ENCODE assay signal across 26 cellular contexts in the genomic region with DNA sequence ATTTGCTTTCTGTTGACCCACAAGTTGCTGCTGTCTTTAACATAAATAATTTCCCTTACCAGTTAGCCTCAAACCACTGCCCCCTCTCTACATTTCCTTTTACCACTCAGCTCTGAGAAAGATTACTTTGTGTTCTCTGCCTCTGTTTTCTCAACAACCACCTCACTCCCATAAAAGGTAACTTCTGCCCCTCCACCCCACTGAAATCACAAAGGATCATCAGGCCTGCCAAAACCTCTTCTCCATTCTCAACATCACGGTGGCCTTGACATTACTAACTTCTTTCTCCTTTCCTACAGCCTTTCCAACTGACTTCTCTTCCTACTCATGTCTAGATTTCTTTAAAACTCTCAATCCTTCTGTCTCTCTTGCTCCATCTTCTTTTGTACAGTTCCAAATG. TPM values are rescaled to one million over a fixed set of nuclear protein-coding genes. Genes with fewer than 3 reads are reported as not detected.
DNase-seq lines count a peak whose midpoint lies in the region; ATAC-seq and TF ChIP-seq lines count a peak whose summit lies in the region.
"Had no signal": no experiment of that assay in that cellular context is flagged by ENCODE, and none has a peak within 500 bp of the region (broad histone marks: within the 10 kb centered on the region; RNA-seq: fewer than 3 reads in every experiment).

No MANE protein-coding gene starts in this region.

- TF ChIP-seq CTCF in WTC11 (IDR thresholded peaks at IDR 0.05) = no peak
- TF ChIP-seq CTCF in testis (IDR thresholded peaks at IDR 0.05) = no peak
- no peak for TF ChIP-seq CTCF in osteoblast (IDR thresholded peaks at IDR 0.05; ENCODE audit: extremely low read depth, low read depth, low read length)

- ATAC-seq in WTC11 = peak; percentile 69
- ATAC-seq: PC-3 had no signal

- H3K4me2 ChIP-seq in osteoblast (ENCODE audit: insufficient read depth, low read length) = no peak overlapping the region
- H3K4me2 ChIP-seq: BLaER1 had no signal

- H3K4me3 ChIP-seq in testis (no peak overlapping the region), osteoblast (ENCODE audit: insufficient read depth, low read length) (no peak overlapping the region)
- H3K4me3 ChIP-seq: BLaER1, MG63 had no signal

- no peaks in the 10 kb centered on the region for H3K79me2 ChIP-seq in osteoblast (ENCODE audit: insufficient read depth, low read length)

- H3K9me3 Mint-ChIP-seq in WTC11 = no peaks in the 10 kb centered on the region
- H3K9me3 Mint-ChIP-seq: CD4-positive, alpha-beta memory T cell; H9; HFFc6 had no signal

- no peaks in the 10 kb centered on the region for H3K4me1 ChIP-seq in testis
- H3K4me1 ChIP-seq in osteoblast (ENCODE audit: insufficient read depth, low read length) = no peaks in the 10 kb centered on the region
- H3K4me1 ChIP-seq: BLaER1, Caco-2 had no signal

- H3K4me1 Mint-ChIP-seq in WTC11 = no peaks in the 10 kb centered on the region
- H3K4me1 Mint-ChIP-seq: CD4-positive, alpha-beta memory T cell; H9 had no signal

- no peaks in the 10 kb centered on the region for H4K20me1 ChIP-seq in osteoblast (ENCODE audit: insufficient read depth, low read length)
- H4K20me1 ChIP-seq: BLaER1 had no signal

- no peak overlapping the region for H2AFZ ChIP-seq in osteoblast (ENCODE audit: low read length)

- no peaks in the 10 kb centered on the region for H3K27me3 Mint-ChIP-seq in WTC11 (ENCODE audit: low read depth)

- no peaks in the 10 kb centered on the region for H3K27me3 ChIP-seq in testis
- no peaks in the 10 kb centered on the region for H3K27me3 ChIP-seq in osteoblast (ENCODE audit: insufficient read depth, low read length)
- H3K27me3 ChIP-seq: BLaER1, MG63 had no signal

- TF ChIP-seq POLR2A in testis (IDR thresholded peaks at IDR 0.05) = no peak

- H3K9me3 ChIP-seq in testis (no peaks in the 10 kb centered on the region), osteoblast (ENCODE audit: low read depth, low read length) (no peaks in the 10 kb centered on the region)
- H3K9me3 ChIP-seq: BLaER1, Caco-2, MG63 had no signal

- H3K27ac ChIP-seq in testis = peak overlapping the region; percentile 18 to 64
- H3K27ac ChIP-seq in osteoblast (ENCODE audit: low read depth, low read length) = no peak overlapping the region
- H3K27ac ChIP-seq: BLaER1 had no signal

- intact Hi-C loops in testis (cut with DNase I; ENCODE audit: low total_unique reads) = no loop called here

- CTCF ChIA-PET in WTC11 (lab: Charles Lee) = no interaction called here

- WGBS in testis, 2 donors = 26 to 38% methylated on average over 1 of the region's 1 CpG

- no peaks in the 10 kb centered on the region for H3K36me3 Mint-ChIP-seq in WTC11
- H3K36me3 Mint-ChIP-seq: CD4-positive, alpha-beta memory T cell had no signal

- no peak overlapping the region for H3K4me3 Mint-ChIP-seq in WTC11
- H3K4me3 Mint-ChIP-seq: CD4-positive, alpha-beta memory T cell; H9; HFFc6 had no signal

- POLR2A ChIA-PET in WTC11 (lab: Charles Lee) = no interaction called here

- H3K27ac Mint-ChIP-seq in WTC11 = no peak overlapping the region
- H3K27ac Mint-ChIP-seq: CD4-positive, alpha-beta memory T cell; H9; HFFc6 had no signal

- H3K36me3 ChIP-seq in testis (ENCODE audit: low read depth, missing control alignments) (no peaks in the 10 kb centered on the region), osteoblast (ENCODE audit: insufficient read depth, low read length) (no peaks in the 10 kb centered on the region)
- H3K36me3 ChIP-seq: BLaER1, MG63 had no signal

- DNase-seq in WTC11 (ENCODE audit: low spot score) (no peak), iPS-NIHi11 (ENCODE audit: low spot score) (peak; percentile 8), testis (no peak), CD1c-positive myeloid dendritic cell (ENCODE audit: extremely low spot score) (no peak), osteoblast (ENCODE audit: insufficient read length, low spot score, missing footprints) (no peak), NCI-H526 treated with DMSO at 0.1 percent for 48 hours (lab: John Stamatoyannopoulos, UW) (no peak)
- no peak for DNase-seq in activated T-cell treated with anti-CD3 and anti-CD28 coated beads, Interleukin-2, amount 50 U/mL, for 1 hour
- DNase-seq: ACHN; Caco-2; CD4-positive, alpha-beta memory T cell; H9; HFFc6; MG63; NCI-H1092; NCI-H1436; NCI-H1930; NCI-H345; NCI-H524; NCI-H82; PC-3; Right ventricle myocardium superior had no signal

TF ChIP-seq in WTC11, 78 proteins besides CTCF, POLR2A, EP300 and RAD21 (continues in another document):
- TF ChIP-seq, protein P1, sequence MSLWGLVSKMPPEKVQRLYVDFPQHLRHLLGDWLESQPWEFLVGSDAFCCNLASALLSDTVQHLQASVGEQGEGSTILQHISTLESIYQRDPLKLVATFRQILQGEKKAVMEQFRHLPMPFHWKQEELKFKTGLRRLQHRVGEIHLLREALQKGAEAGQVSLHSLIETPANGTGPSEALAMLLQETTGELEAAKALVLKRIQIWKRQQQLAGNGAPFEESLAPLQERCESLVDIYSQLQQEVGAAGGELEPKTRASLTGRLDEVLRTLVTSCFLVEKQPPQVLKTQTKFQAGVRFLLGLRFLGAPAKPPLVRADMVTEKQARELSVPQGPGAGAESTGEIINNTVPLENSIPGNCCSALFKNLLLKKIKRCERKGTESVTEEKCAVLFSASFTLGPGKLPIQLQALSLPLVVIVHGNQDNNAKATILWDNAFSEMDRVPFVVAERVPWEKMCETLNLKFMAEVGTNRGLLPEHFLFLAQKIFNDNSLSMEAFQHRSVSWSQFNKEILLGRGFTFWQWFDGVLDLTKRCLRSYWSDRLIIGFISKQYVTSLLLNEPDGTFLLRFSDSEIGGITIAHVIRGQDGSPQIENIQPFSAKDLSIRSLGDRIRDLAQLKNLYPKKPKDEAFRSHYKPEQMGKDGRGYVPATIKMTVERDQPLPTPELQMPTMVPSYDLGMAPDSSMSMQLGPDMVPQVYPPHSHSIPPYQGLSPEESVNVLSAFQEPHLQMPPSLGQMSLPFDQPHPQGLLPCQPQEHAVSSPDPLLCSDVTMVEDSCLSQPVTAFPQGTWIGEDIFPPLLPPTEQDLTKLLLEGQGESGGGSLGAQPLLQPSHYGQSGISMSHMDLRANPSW (CRISPR knock-in tag; conservative IDR thresholded peaks at IDR 0.05; ENCODE audit: low read depth) = no peak
- TF ChIP-seq, protein P2, sequence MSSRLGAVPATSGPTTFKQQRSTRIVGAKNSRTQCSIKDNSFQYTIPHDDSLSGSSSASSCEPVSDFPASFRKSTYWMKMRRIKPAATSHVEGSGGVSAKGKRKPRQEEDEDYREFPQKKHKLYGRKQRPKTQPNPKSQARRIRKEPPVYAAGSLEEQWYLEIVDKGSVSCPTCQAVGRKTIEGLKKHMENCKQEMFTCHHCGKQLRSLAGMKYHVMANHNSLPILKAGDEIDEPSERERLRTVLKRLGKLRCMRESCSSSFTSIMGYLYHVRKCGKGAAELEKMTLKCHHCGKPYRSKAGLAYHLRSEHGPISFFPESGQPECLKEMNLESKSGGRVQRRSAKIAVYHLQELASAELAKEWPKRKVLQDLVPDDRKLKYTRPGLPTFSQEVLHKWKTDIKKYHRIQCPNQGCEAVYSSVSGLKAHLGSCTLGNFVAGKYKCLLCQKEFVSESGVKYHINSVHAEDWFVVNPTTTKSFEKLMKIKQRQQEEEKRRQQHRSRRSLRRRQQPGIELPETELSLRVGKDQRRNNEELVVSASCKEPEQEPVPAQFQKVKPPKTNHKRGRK (CRISPR knock-in tag; IDR thresholded peaks at IDR 0.05; ENCODE audit: borderline replicate concordance) = no peak
- TF ChIP-seq ZNF121 (CRISPR knock-in tag; IDR thresholded peaks at IDR 0.05) (no peak), RELA (CRISPR knock-in tag; IDR thresholded peaks at IDR 0.05; ENCODE audit: borderline replicate concordance) (no peak), NR2C2 (CRISPR knock-in tag; IDR thresholded peaks at IDR 0.05) (no peak), ETV6 (CRISPR knock-in tag; IDR thresholded peaks at IDR 0.05) (no peak), CREM (CRISPR knock-in tag; IDR thresholded peaks at IDR 0.05) (no peak), IRF2 (CRISPR knock-in tag; IDR thresholded peaks at IDR 0.05; ENCODE audit: borderline replicate concordance, low read depth) (no peak), NFATC4 (CRISPR knock-in tag; IDR thresholded peaks at IDR 0.05) (no peak), ZNF416 (CRISPR knock-in tag; IDR thresholded peaks at IDR 0.05) (no peak), ELF4 (CRISPR knock-in tag; IDR thresholded peaks at IDR 0.05; ENCODE audit: low read depth) (no peak)
- TF ChIP-seq, protein P3, sequence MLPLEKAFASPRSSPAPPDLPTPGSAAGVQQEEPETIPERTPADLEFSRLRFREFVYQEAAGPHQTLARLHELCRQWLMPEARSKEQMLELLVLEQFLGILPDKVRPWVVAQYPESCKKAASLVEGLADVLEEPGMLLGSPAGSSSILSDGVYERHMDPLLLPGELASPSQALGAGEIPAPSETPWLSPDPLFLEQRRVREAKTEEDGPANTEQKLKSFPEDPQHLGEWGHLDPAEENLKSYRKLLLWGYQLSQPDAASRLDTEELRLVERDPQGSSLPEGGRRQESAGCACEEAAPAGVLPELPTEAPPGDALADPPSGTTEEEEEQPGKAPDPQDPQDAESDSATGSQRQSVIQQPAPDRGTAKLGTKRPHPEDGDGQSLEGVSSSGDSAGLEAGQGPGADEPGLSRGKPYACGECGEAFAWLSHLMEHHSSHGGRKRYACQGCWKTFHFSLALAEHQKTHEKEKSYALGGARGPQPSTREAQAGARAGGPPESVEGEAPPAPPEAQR (CRISPR knock-in tag; IDR thresholded peaks at IDR 0.05) = no peak

RNA-seq across cellular contexts. Expression of a gene that starts 10.1 kb away (rescaled TPM):
- total RNA-seq in WTC11 (2021) (0.39 to 0.60 TPM (median 0.42 TPM) in 3 replicates), testis (10 to 100 TPM; 18.1 to 18.5 TPM), osteoblast (not detected in 2 replicates)
- polyA plus RNA-seq in testis (ENCODE audit: insufficient read depth, low read depth, low replicate concordance) = 4.5 TPM
- total RNA-seq: Caco-2; CD4-positive, alpha-beta memory T cell; G401; HFFc6; LHCN-M2; RPMI7951; SK-MEL-5 had no signal
- polyA plus RNA-seq: CD4-positive, alpha-beta memory T cell had no signal

RNA-seq across cellular contexts. Expression of a gene that starts 43.9 kb away (rescaled TPM):
- total RNA-seq in WTC11 (2021) = 11.1 to 12.2 TPM (median 11.4 TPM) in 3 replicates
- total RNA-seq in testis = 10 to 100 TPM; 53.0 to 80.4 TPM
- 39.7 TPM for polyA plus RNA-seq in testis (ENCODE audit: insufficient read depth, low read depth, low replicate concordance)
- 37.7 and 38.0 TPM in 2 replicates for total RNA-seq in osteoblast

Comparison
In these comparisons a context has a peak if more than half of its experiments do, and no peak if none do; other contexts are left out.
1. RNA of a gene that starts 10.1 kb away (total RNA-seq): 18.1 to 18.5 TPM in testis; 0.39 to 0.60 TPM in WTC11 and not detected in osteoblast; every median in the first group is over 10 times any median in the second.